Comparison of ENCODE assay signal across 16 cellular contexts in the genomic region with DNA sequence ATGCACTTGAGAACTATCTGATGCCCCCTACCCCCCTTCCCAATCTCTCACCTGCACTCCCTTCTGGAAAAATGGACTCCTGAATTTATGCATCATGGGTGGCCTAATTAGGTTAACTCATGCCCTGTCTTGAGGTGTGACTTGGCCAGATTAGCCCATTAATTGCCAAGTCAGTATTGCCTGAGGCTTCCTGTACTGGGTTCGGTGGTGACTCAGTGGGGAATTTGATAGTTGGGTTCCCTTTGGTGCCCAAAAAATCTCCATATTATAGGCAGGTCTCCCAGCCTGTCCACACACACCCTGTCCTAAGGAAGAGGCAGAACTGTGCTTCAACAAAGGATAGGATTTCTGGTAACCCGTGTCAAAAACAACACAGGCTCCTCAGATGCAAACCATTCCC.
A peak's percentile ranks its signal among the peaks of the same experiment; 100 is the strongest.
DNase-seq lines count a peak whose midpoint lies in the region; ATAC-seq, FAIRE-seq and TF ChIP-seq lines count a peak whose summit lies in the region.
"Had no signal": no experiment of that assay in that cellular context is flagged by ENCODE, and none has a peak within 500 bp of the region (broad histone marks: within the 10 kb centered on the region; RNA-seq: fewer than 3 reads in every experiment).

No MANE protein-coding gene starts in this region.

- H3K9me3 ChIP-seq in BLaER1 treated with 17β-estradiol and CSF1 and Interleukin-3, amounts not matched to agents 10 nM and 100 nM (replicated peaks in 1 of 11): no peaks in the 10 kb centered on the region
- H3K9me3 ChIP-seq in IMR-90 (ENCODE audit: control insufficient read depth, insufficient read depth, low read length) (no peaks in the 10 kb centered on the region), K562 (replicated peaks; ENCODE audit: control insufficient read depth, insufficient read depth, low read depth, low read length) (no peaks in the 10 kb centered on the region), small intestine (ENCODE audit: control insufficient read depth, low read depth) (no peaks in the 10 kb centered on the region)
- H3K9me3 ChIP-seq: thyroid gland had no signal

- H3K36me3 Mint-ChIP-seq in natural killer cell: no peaks in the 10 kb centered on the region
- H3K36me3 Mint-ChIP-seq: mesothelial cell of epicardium had no signal

- peak overlapping the region in 7 of 11 experiments; percentile 63 to 78 (median 70); a peak in 13 of 22 replicates for H3K9ac ChIP-seq in BLaER1 treated with 17β-estradiol and CSF1 and Interleukin-3, amounts not matched to agents 10 nM and 100 nM
- H3K9ac ChIP-seq in IMR-90 (ENCODE audit: low read depth, low read length): no peak overlapping the region
- H3K9ac ChIP-seq in K562 (ENCODE audit: insufficient read depth in 1 of 2, low read depth in 2 of 2, low read length in 2 of 2): no peak overlapping the region

- peak overlapping the region; percentile 92 for H3K27ac Mint-ChIP-seq in natural killer cell
- H3K27ac Mint-ChIP-seq: mesothelial cell of epicardium had no signal

- CTCF ChIA-PET in IMR-90 (lab: Yijun Ruan, JAX) (interaction anchor here (1.4 kb wide), 1 partner anchor 188 kb away, joined by 3 read pairs; no protein-coding TSS in a partner anchor), K562 (lab: Yijun Ruan, JAX; ENCODE audit: low intra/inter-chr PET ratio) (no interaction called here)

- peaks cover 19% of the 10 kb centered on the region for H3K9me1 ChIP-seq in IMR-90 (ENCODE audit: insufficient read depth, low read length)
- H3K9me1 ChIP-seq in K562 (ENCODE audit: control insufficient read depth, insufficient read depth, low read length): peaks cover 6% of the 10 kb centered on the region

- FAIRE-seq in K562 (lab: Jason Lieb, UNC): no peak
- FAIRE-seq in small intestine (lab: Jason Lieb, UNC): no peak
- FAIRE-seq: frontal cortex had no signal

- no peak overlapping the region for H3K4me3 Mint-ChIP-seq in natural killer cell
- H3K4me3 Mint-ChIP-seq: mesothelial cell of epicardium had no signal

- no peak overlapping the region for H2BK5ac ChIP-seq in IMR-90 (ENCODE audit: low read depth, low read length, poor library complexity, severe bottlenecking)

- H3K4me1 Mint-ChIP-seq in natural killer cell: peaks cover 71 to 80% of the 10 kb centered on the region in 2 donors

- no peak for TF ChIP-seq RAD21 in IMR-90 (IDR thresholded peaks at IDR 0.05; ENCODE audit: low read length)
- no peak for TF ChIP-seq RAD21 in K562 (CRISPR knock-in tag; conservative IDR thresholded peaks at IDR 0.05 in 1 of 2, IDR thresholded peaks at IDR 0.05 in 1 of 2)

- no peak overlapping the region for H4K5ac ChIP-seq in IMR-90 (ENCODE audit: low read depth, low read length)

- H2AFZ ChIP-seq in IMR-90 (replicated peaks; ENCODE audit: low read length, poor library complexity) (no peak overlapping the region), K562 (ENCODE audit: low read depth, low read length) (no peak overlapping the region)

- H3K4me2 ChIP-seq in BLaER1 treated with 17β-estradiol and CSF1 and Interleukin-3, amounts not matched to agents 10 nM and 100 nM: peak overlapping the region; percentile 83 to 92 (median 86)
- H3K4me2 ChIP-seq in IMR-90 (ENCODE audit: low read depth, low read length) (no peak overlapping the region), K562 (ENCODE audit: insufficient read depth, low read length) (no peak overlapping the region)

- ATAC-seq in IMR-90 (ENCODE audit: low read depth): no peak
- no peak for ATAC-seq in K562
- ATAC-seq in natural killer cell: no peak
- no peak for ATAC-seq in HG03520 (IDR thresholded peaks at IDR 0.05; ENCODE audit: unreplicated experiment)

- POLR2A ChIA-PET in IMR-90 (lab: Charles Lee; ENCODE audit: unreplicated experiment) (no interaction called here), K562 (lab: Yijun Ruan, JAX) (no interaction called here)

- WGBS in IMR-90 (ENCODE audit: extremely low coverage in 2 of 2, insufficient read length in 1 of 2), 2 experiments: no CpG with 5 or more reads among the region's 2 CpGs
- WGBS in K562 (ENCODE audit: insufficient coverage, low coverage, missing lambda C conversion rate): 53% methylated on average over 2 of the region's 2 CpGs
- 86 to 91% (median 88%) methylated on average over 2 of the region's 2 CpGs for WGBS in small intestine, 3 donors

- peaks cover 6 to 50% (median 30%) of the 10 kb centered on the region in 11 experiments; a peak in 20 of 22 replicates for H4K20me1 ChIP-seq in BLaER1 treated with 17β-estradiol and CSF1 and Interleukin-3, amounts not matched to agents 10 nM and 100 nM
- H4K20me1 ChIP-seq in IMR-90 (ENCODE audit: insufficient read depth, low read length): peaks cover 7% of the 10 kb centered on the region; the same call in 1 of the 2 replicates
- peaks cover 2% of the 10 kb centered on the region; the same call in 1 of the 2 replicates for H4K20me1 ChIP-seq in K562 (replicated peaks; ENCODE audit: control insufficient read depth, insufficient read depth, low read length)

- H2BK15ac ChIP-seq in IMR-90 (ENCODE audit: low read depth, low read length): no peak overlapping the region

- TF ChIP-seq POLR2A in IMR-90 (IDR thresholded peaks at IDR 0.05; ENCODE audit: low read depth, low read length) (no peak), K562 (conservative IDR thresholded peaks at IDR 0.05) (no peak)

- H3K79me2 ChIP-seq in K562 (ENCODE audit: control insufficient read depth, insufficient read depth, low read length): peaks cover 70% of the 10 kb centered on the region

- peak overlapping the region; percentile 58; the same call in 1 of the 2 replicates for H3K14ac ChIP-seq in IMR-90 (replicated peaks; ENCODE audit: low read depth, low read length)

- no peak overlapping the region for H3K4me3 ChIP-seq in BLaER1 treated with 17β-estradiol and CSF1 and Interleukin-3, amounts not matched to agents 10 nM and 100 nM
- H3K4me3 ChIP-seq in IMR-90 (ENCODE audit: insufficient read depth, low read depth, low read length) (no peak overlapping the region), K562 (no peak overlapping the region), small intestine (ENCODE audit: low read depth in 1 of 2, low read length in 2 of 2) (no peak overlapping the region)
- H3K4me3 ChIP-seq: thyroid gland had no signal

- peaks cover 0 to 40% (median 31%) of the 10 kb centered on the region in 11 experiments; a peak in 17 of 22 replicates for H3K36me3 ChIP-seq in BLaER1 treated with 17β-estradiol and CSF1 and Interleukin-3, amounts not matched to agents 10 nM and 100 nM
- H3K36me3 ChIP-seq in IMR-90 (ENCODE audit: control insufficient read depth, insufficient read depth, low read length): no peaks in the 10 kb centered on the region
- peaks cover 17% of the 10 kb centered on the region; the same call in 2 of the 3 replicates for H3K36me3 ChIP-seq in K562 (ENCODE audit: control insufficient read depth, insufficient read depth, low read length)
- H3K36me3 ChIP-seq in small intestine (ENCODE audit: control insufficient read depth in 2 of 2, insufficient read depth in 2 of 2, low read length in 2 of 2): no peaks in the 10 kb centered on the region
- H3K36me3 ChIP-seq: thyroid gland had no signal

- BruUV-seq in IMR-90 (replicated peaks; lab: Mats Ljungman, UMichigan) (no TSS peak), K562 (replicated peaks; lab: Mats Ljungman, UMichigan) (no TSS peak)

- no peaks in the 10 kb centered on the region for H3K9me3 Mint-ChIP-seq in natural killer cell
- H3K9me3 Mint-ChIP-seq: mesothelial cell of epicardium had no signal

- no peaks in the 10 kb centered on the region for H3K27me3 ChIP-seq in BLaER1 treated with 17β-estradiol and CSF1 and Interleukin-3, amounts not matched to agents 10 nM and 100 nM
- H3K27me3 ChIP-seq in IMR-90 (ENCODE audit: control insufficient read depth, insufficient read depth, low read length): no peaks in the 10 kb centered on the region
- no peaks in the 10 kb centered on the region for H3K27me3 ChIP-seq in K562 (ENCODE audit: control insufficient read depth in 2 of 2, insufficient read depth in 2 of 2, low read length in 2 of 2)
- no peaks in the 10 kb centered on the region for H3K27me3 ChIP-seq in small intestine (ENCODE audit: control insufficient read depth in 2 of 2, insufficient read depth in 2 of 2, low read length in 2 of 2)
- H3K27me3 ChIP-seq: thyroid gland had no signal

- H4K8ac ChIP-seq in IMR-90 (ENCODE audit: low read depth in 2 of 2, low read length in 2 of 2): 0 out of 4 replicates have a peak overlapping the region, but pooled peaks of 1 of the 2 experiments have one; percentile 11

- no peak overlapping the region for H4K91ac ChIP-seq in IMR-90 (ENCODE audit: insufficient read depth, low read depth, low read length)

- H2BK120ac ChIP-seq in IMR-90 (ENCODE audit: low read depth, low read length): peak overlapping the region; percentile 28; the same call in 1 of the 2 replicates

- dilution Hi-C loops in IMR-90 (cut with HindIII; ENCODE audit: low sequenced_read_pairs, unreplicated experiment): no loop called here

- no peak overlapping the region for H3K18ac ChIP-seq in IMR-90 (ENCODE audit: low read depth, low read length)

- no peak overlapping the region for H2AK9ac ChIP-seq in IMR-90 (replicated peaks; ENCODE audit: low read depth, low read length, poor library complexity)

- in situ Hi-C loops in IMR-90 (cut with MboI; ENCODE audit: low sequenced_read_pairs): no loop called here
- in situ Hi-C loops in K562 (cut with MboI): no loop called here

- H3K23ac ChIP-seq in IMR-90 (ENCODE audit: low read depth, low read length): no peak overlapping the region

- peak overlapping the region; percentile 53; the same call in 1 of the 2 replicates for H2AK5ac ChIP-seq in IMR-90 (ENCODE audit: low read depth, low read length)

- no peak for DNase-seq in IMR-90
- no peak for DNase-seq in K562 (ENCODE audit: extremely low read depth in 1 of 4, low spot score in 3 of 4)
- no peak for DNase-seq in natural killer cell
- no peak for DNase-seq in HuH-7.5 (ENCODE audit: low spot score)
- DNase-seq in small intestine: no peak
- DNase-seq in NCI-H187 treated with DMSO at 0.1 percent for 48 hours (lab: John Stamatoyannopoulos, UW): no peak
- DNase-seq: activated CD4-positive, alpha-beta T cell treated with anti-CD3 and anti-CD28 coated beads for 48 hours; activated effector memory CD4-positive, alpha-beta T cell treated with Interleukin-2 at 50 U/mL for 16 hours; NCI-H524; posterior cingulate gyrus; stimulated activated CD4-positive, alpha-beta T cell treated with anti-CD3 and anti-CD28 coated beads, Interleukin-15, amount 100 ng/mL, for 24 hours; thyroid gland had no signal

- H2BK20ac ChIP-seq in IMR-90 (ENCODE audit: low read depth, low read length): peak overlapping the region; percentile 16; the same call in 1 of the 2 replicates

- no peaks in the 10 kb centered on the region for H3K27me3 Mint-ChIP-seq in natural killer cell (ENCODE audit: low read depth in 2 of 2)

- H3K56ac ChIP-seq in IMR-90 (ENCODE audit: extremely low read depth, insufficient read depth, low read length): no peak overlapping the region

- peaks cover 80 to 100% (median 89%) of the 10 kb centered on the region in 10 experiments for H3K4me1 ChIP-seq in BLaER1 treated with 17β-estradiol and CSF1 and Interleukin-3, amounts not matched to agents 10 nM and 100 nM
- H3K4me1 ChIP-seq in IMR-90 (ENCODE audit: control insufficient read depth, insufficient read depth, low read length) (peaks cover 7% of the 10 kb centered on the region), K562 (replicated peaks in 1 of 2; ENCODE audit: control insufficient read depth in 2 of 2, insufficient read depth in 2 of 2, low read length in 2 of 2) (peaks cover 43 to 75% of the 10 kb centered on the region in 2 experiments), small intestine (ENCODE audit: control insufficient read depth in 2 of 2, insufficient read depth in 1 of 2, low read depth in 1 of 2, low read length in 1 of 2) (peaks cover 0 to 5% of the 10 kb centered on the region in 2 donors)

- TF ChIP-seq CTCF in IMR-90 (conservative IDR thresholded peaks at IDR 0.05; ENCODE audit: low read depth, low read length) (no peak), K562 (IDR thresholded peaks at IDR 0.05 in 2 of 3, conservative IDR thresholded peaks at IDR 0.05 in 1 of 3; ENCODE audit: insufficient read depth in 2 of 3, low read depth in 1 of 3, low read length in 3 of 3) (no peak), natural killer cell (IDR thresholded peaks at IDR 0.05) (no peak)

- 0 out of 2 replicates have a peak overlapping the region, but pooled peaks have one; percentile 16 for H3K4ac ChIP-seq in IMR-90 (ENCODE audit: low read depth, low read length)

- peaks cover 0 to 4% of the 10 kb centered on the region in 2 experiments; a peak in 1 of 4 replicates for H3K79me1 ChIP-seq in IMR-90 (ENCODE audit: low read depth in 1 of 2, low read length in 2 of 2)

- TF ChIP-seq EP300 in K562 (IDR thresholded peaks at IDR 0.05; ENCODE audit: low read length): no peak

- intact Hi-C loops in IMR-90 (cut with micrococcal nuclease) (no loop called here), K562 (cut with micrococcal nuclease) (no loop called here), natural killer cell (cut with micrococcal nuclease) (no loop called here)

- H3K27ac ChIP-seq in BLaER1 treated with 17β-estradiol and CSF1 and Interleukin-3, amounts not matched to agents 10 nM and 100 nM: peak overlapping the region in 10 of 11 experiments; percentile 75 to 90 (median 82); a peak in 21 of 22 replicates
- H3K27ac ChIP-seq in IMR-90 (ENCODE audit: insufficient read depth, low read length) (no peak overlapping the region), K562 (ENCODE audit: extremely low read depth, low read depth, low read length) (peak overlapping the region; percentile 89; the same call in 2 of the 3 replicates), small intestine (ENCODE audit: low read depth in 1 of 2, low read length in 1 of 2) (no peak overlapping the region)

Comparison
In these comparisons a context has a peak if more than half of its experiments do, and no peak if none do; other contexts are left out.
1. H3K27ac ChIP-seq: peak in BLaER1 treated with 17β-estradiol and CSF1 and Interleukin-3, amounts not matched to agents 10 nM and 100 nM (10 of 11) and K562 (single experiment); none in IMR-90 (single experiment) and small intestine (0 of 2).
2. H3K4me2 ChIP-seq: peak in BLaER1 treated with 17β-estradiol and CSF1 and Interleukin-3, amounts not matched to agents 10 nM and 100 nM (11 of 11); none in IMR-90 (single experiment) and K562 (single experiment).
3. H3K9ac ChIP-seq: peak in BLaER1 treated with 17β-estradiol and CSF1 and Interleukin-3, amounts not matched to agents 10 nM and 100 nM (7 of 11); none in IMR-90 (single experiment) and K562 (0 of 2).